8 cellular contexts compared by ENCODE assay signal in the genomic region with DNA sequence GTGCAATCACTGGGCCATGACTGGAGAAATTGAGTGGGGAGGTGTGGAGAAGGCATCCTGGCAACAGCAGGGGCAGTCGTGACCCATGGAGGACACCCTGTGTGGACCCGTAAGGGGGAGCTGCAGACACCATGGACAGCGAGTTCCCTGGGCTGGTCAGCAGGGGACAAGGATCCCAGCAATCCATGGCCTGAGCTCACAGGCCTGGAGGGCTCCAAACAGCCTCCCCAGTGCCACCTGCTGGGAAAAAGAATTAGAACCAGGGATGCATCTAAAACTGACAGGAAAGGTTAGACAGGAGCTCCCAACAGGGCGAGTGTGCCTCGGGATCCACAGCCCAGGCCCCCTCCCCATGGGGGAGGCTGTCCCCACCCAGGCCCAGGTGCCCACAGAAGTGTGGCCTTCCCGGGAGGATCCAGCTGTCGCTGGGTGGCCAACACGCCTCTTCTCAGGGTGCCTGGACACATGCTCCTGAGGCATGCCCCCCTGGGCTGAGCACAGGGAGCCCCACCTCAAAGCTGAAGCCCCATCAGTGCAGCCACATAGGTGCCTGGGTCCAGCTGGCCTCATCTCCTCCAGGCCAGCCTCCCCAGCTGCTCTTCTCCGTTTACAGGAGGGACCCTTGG. TPM values are rescaled to one million over a fixed set of nuclear protein-coding genes. Genes with fewer than 3 reads are reported as not detected.
DNase-seq lines count a peak whose midpoint lies in the region; ATAC-seq and TF ChIP-seq lines count a peak whose summit lies in the region.

No MANE protein-coding gene starts in this region.

- WGBS in tibial nerve, 2 donors, result 34 to 48% methylated on average over 7 to 9 of the region's 9 CpGs

- ATAC-seq in left lobe of liver (peak; percentile 89), HG03135 (IDR thresholded peaks at IDR 0.05; ENCODE audit: unreplicated experiment) (no peak)

- TF ChIP-seq POLR2A in tibial nerve (IDR thresholded peaks at IDR 0.05), result no peak

- H3K9me3 ChIP-seq in tibial nerve, result no peaks in the 10 kb centered on the region

- H3K27ac ChIP-seq in tibial nerve, result no peak overlapping the region

- H3K4me3 ChIP-seq in AG10803 (ENCODE audit: low read length) (no peak overlapping the region), cardiac fibroblast (replicated peaks in 1 of 2; ENCODE audit: low read depth in 2 of 2, low read length in 2 of 2) (no peak overlapping the region), tibial nerve (no peak overlapping the region)

- TF ChIP-seq EP300 in tibial nerve (IDR thresholded peaks at IDR 0.05), result no peak

- no peaks in the 10 kb centered on the region for H3K36me3 ChIP-seq in tibial nerve

- peak; percentile 57 for DNase-seq in AG10803 (ENCODE audit: low read depth)
- DNase-seq in NCI-H69 (lab: John Stamatoyannopoulos, UW), result peak; percentile 48
- DNase-seq in cardiac fibroblast (ENCODE audit: low read depth in 2 of 2), result peak; percentile 76 to 79
- no peak for DNase-seq in left lobe of liver (ENCODE audit: low spot score)
- DNase-seq in tibial nerve (ENCODE audit: low spot score in 2 of 2), result peak in 1 of 2 donors; percentile 69
- no peak for DNase-seq in central memory CD4-positive, alpha-beta T cell

- no peaks in the 10 kb centered on the region for H3K4me1 ChIP-seq in tibial nerve

- peak; percentile 72 for TF ChIP-seq CTCF in AG10803 (conservative IDR thresholded peaks at IDR 0.05; ENCODE audit: low read length)
- peak; percentile 46 for TF ChIP-seq CTCF in GM12874 (IDR thresholded peaks at IDR 0.05; ENCODE audit: insufficient read depth, low read depth, low read length)
- TF ChIP-seq CTCF in cardiac fibroblast (IDR thresholded peaks at IDR 0.05; ENCODE audit: low read depth, low read length), result peak; percentile 70
- peak; percentile 31 to 59 (median 52) for TF ChIP-seq CTCF in tibial nerve (IDR thresholded peaks at IDR 0.05)

- no peaks in the 10 kb centered on the region for H3K27me3 ChIP-seq in tibial nerve

RNA-seq across cellular contexts. Expression of gene KIF1A, which starts 20.5 kb away (rescaled TPM):
- total RNA-seq in left lobe of liver (1.1 TPM), tibial nerve (10 to 100 TPM; 31.9 to 82.2 (median 45.3) TPM)

RNA-seq across cellular contexts. Expression of gene AGXT, which starts 28.1 kb away (rescaled TPM):
- total RNA-seq in left lobe of liver (1,805 TPM), tibial nerve (under 1 TPM in 1 of 4 donors, not detected in 3; 0.30 TPM)

RNA-seq across cellular contexts. Expression of gene MAB21L4, which starts 55.4 kb away (rescaled TPM):
- total RNA-seq in left lobe of liver (19.3 TPM), tibial nerve (not detected)

Comparison
In these comparisons a context has a peak if more than half of its experiments do, and no peak if none do; other contexts are left out.
1. DNase-seq: peak in AG10803 (single experiment), NCI-H69 (single experiment) and cardiac fibroblast (2 of 2); none in left lobe of liver (single experiment) and central memory CD4-positive, alpha-beta T cell (single experiment).
2. RNA of gene KIF1A, which starts 20.5 kb away (total RNA-seq): 31.9 to 82.2 TPM in tibial nerve; 1.1 TPM in left lobe of liver (single experiment); every median in the first group is over 10 times any median in the second.
3. RNA of gene AGXT, which starts 28.1 kb away (total RNA-seq): 1,805 TPM in left lobe of liver (single experiment); 0.30 TPM in tibial nerve; every median in the first group is over 1,000 times any median in the second.
4. RNA of gene MAB21L4, which starts 55.4 kb away (total RNA-seq): 19.3 TPM in left lobe of liver (single experiment); not detected in tibial nerve; every median in the first group is over 10 times any median in the second.
5. Peak in every context shown above with its lines, with median percentiles within 50 percentile points of each other: CTCF ChIP-seq.